15 cellular contexts compared by ENCODE assay signal in the genomic region with DNA sequence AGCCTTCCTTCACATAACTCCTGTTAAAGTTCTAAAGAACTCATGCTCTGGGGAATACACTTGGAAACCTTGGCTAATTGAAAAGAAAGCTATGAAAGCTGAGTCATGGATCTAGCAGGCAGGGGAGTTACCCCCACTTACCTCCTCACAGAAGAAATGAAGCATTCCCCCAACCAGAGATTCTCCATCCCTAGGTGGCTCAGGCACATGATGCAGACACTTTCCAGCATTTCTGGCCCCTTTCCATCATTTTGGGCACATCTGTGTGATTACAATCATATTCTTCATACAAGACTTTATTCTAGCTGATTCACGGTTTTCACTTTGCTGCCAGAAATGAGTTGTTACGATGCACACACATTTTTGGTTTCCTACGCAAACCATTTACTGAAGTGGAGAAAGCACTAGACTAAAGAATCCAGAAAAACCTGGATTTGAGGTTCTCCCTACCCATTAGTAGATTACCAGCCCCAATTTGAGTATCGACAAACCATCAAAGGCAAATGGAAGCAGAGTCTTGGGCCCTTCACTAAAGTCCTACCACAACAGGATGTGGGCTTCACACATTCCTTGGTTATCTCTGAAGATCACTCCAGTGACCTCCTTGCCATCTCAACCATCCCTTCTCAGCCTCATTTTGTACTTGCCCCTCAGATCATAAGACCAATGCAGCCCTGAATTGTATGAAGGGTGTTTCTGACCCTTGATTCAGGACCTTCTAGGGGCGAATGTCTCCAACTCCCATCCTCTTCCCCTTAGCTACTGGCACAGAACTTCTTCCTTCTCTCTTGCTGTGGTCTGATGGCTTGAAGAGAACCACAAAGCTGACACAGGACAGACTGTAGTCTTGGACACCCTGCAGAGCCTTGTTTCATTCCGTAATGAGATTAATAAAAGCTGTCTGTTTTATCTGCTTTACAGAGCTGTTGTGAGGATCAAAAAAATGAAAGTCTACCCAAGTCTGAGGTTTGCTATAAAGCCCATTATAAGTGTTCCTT. TPM values are rescaled to one million over a fixed set of nuclear protein-coding genes. Genes with fewer than 3 reads are reported as not detected.
A peak's percentile ranks its signal among the peaks of the same experiment; 100 is the strongest.
DNase-seq lines count a peak whose midpoint lies in the region; ATAC-seq and FAIRE-seq lines count a peak whose summit lies in the region.
"Had no signal": no experiment of that assay in that cellular context is flagged by ENCODE, and none has a peak within 500 bp of the region (broad histone marks: within the 10 kb centered on the region; RNA-seq: fewer than 3 reads in every experiment).

No MANE protein-coding gene starts in this region.

- peak overlapping the region in 7 of 8 donors; percentile 12 to 74 (median 40) for H3K4me3 Mint-ChIP-seq in CD4-positive, alpha-beta memory T cell
- peak overlapping the region; percentile 39 for H3K4me3 Mint-ChIP-seq in activated T-helper 17 cell treated with anti-CD3 and anti-CD28 coated beads, Interleukin-2, amount 50 U/mL, for 72 hours
- H3K4me3 Mint-ChIP-seq in naive B cell = peak overlapping the region in 5 of 8 donors; percentile 5 to 74 (median 36)

- POLR2A ChIA-PET in CD4-positive, alpha-beta memory T cell (lab: Charles Lee; ENCODE audit: partially characterized antibody) = interaction anchor here (0.6 to 1.8 kb wide), 6 partner anchors 10 to 146 kb away, joined by 3 to 4 read pairs (median 3); a partner anchor contains a TSS

- peak; percentile 26 for FAIRE-seq in GM19239 (lab: Jason Lieb, UNC)

- H3K27me3 Mint-ChIP-seq in CD4-positive, alpha-beta memory T cell = no peaks in the 10 kb centered on the region
- no peaks in the 10 kb centered on the region for H3K27me3 Mint-ChIP-seq in activated T-helper 17 cell treated with anti-CD3 and anti-CD28 coated beads, Interleukin-2, amount 50 U/mL, for 72 hours
- H3K27me3 Mint-ChIP-seq in naive B cell = peaks cover 0 to 4% (median 0%) of the 10 kb centered on the region in 3 donors

- peaks cover 48% of the 10 kb centered on the region for H3K4me1 ChIP-seq in CD4-positive, alpha-beta memory T cell (ENCODE audit: insufficient read depth, low read length)
- H3K4me1 ChIP-seq: Caco-2 had no signal

- CTCF ChIA-PET in CD4-positive, alpha-beta memory T cell (lab: Charles Lee; ENCODE audit: partially characterized antibody) = interaction anchor here (0.8 to 2.0 kb wide), 7 partner anchors 19 to 265 kb away, joined by 3 to 4 read pairs (median 3); no protein-coding TSS in a partner anchor

- H3K27ac Mint-ChIP-seq in CD4-positive, alpha-beta memory T cell = peak overlapping the region in 4 of 7 donors; percentile 32 to 89 (median 46)
- peak overlapping the region; percentile 3 for H3K27ac Mint-ChIP-seq in activated T-helper 17 cell treated with anti-CD3 and anti-CD28 coated beads, Interleukin-2, amount 50 U/mL, for 72 hours
- peak overlapping the region in 5 of 6 donors; percentile 0 to 91 (median 86) for H3K27ac Mint-ChIP-seq in naive B cell

- peaks cover 0 to 8% (median 0%) of the 10 kb centered on the region in 8 donors for H3K9me3 Mint-ChIP-seq in CD4-positive, alpha-beta memory T cell
- H3K9me3 Mint-ChIP-seq in activated T-helper 17 cell treated with anti-CD3 and anti-CD28 coated beads, Interleukin-2, amount 50 U/mL, for 72 hours = no peaks in the 10 kb centered on the region
- peaks cover 0 to 4% (median 0%) of the 10 kb centered on the region in 7 donors for H3K9me3 Mint-ChIP-seq in naive B cell

- H3K27me3 ChIP-seq in CD4-positive, alpha-beta memory T cell (ENCODE audit: insufficient read depth, low read length) = no peaks in the 10 kb centered on the region
- H3K27me3 ChIP-seq: heart right ventricle had no signal

- no peak overlapping the region for H3K4me3 ChIP-seq in CD4-positive, alpha-beta memory T cell (ENCODE audit: low read length in 2 of 2)
- H3K4me3 ChIP-seq: heart right ventricle, left ventricle myocardium inferior, PC-9 had no signal

- H3K9me3 ChIP-seq in CD4-positive, alpha-beta memory T cell (ENCODE audit: control insufficient read depth in 1 of 2, low read length in 2 of 2) = no peaks in the 10 kb centered on the region
- H3K9me3 ChIP-seq: Caco-2 had no signal

- DNase-seq in CD4-positive, alpha-beta memory T cell = peak in 2 of 5 donors; percentile 32
- DNase-seq in GM19239 (ENCODE audit: insufficient read length, low spot score) (no peak), naive B cell (no peak), foreskin melanocyte (no peak), left colon (no peak), NCI-H1048 (lab: John Stamatoyannopoulos, UW) (no peak)
- DNase-seq: Caco-2; effector CD8-positive, alpha-beta T cell; heart right ventricle; left ventricle myocardium inferior; NCI-H1105 treated with DMSO at 0.1 percent for 48 hours; NCI-H446; PC-9 had no signal

- peaks cover 30 to 53% (median 43%) of the 10 kb centered on the region in 4 donors for H3K4me1 Mint-ChIP-seq in CD4-positive, alpha-beta memory T cell
- peaks cover 34% of the 10 kb centered on the region for H3K4me1 Mint-ChIP-seq in activated T-helper 17 cell treated with anti-CD3 and anti-CD28 coated beads, Interleukin-2, amount 50 U/mL, for 72 hours
- peaks cover 43 to 57% (median 52%) of the 10 kb centered on the region in 3 donors for H3K4me1 Mint-ChIP-seq in naive B cell

- intact Hi-C loops in CD4-positive, alpha-beta memory T cell (cut with micrococcal nuclease) = no loop called here
- intact Hi-C loops in left colon (cut with DNase I, micrococcal nuclease) = no loop called here

- no peaks in the 10 kb centered on the region for H3K36me3 ChIP-seq in CD4-positive, alpha-beta memory T cell (ENCODE audit: insufficient read depth, low read length)
- H3K36me3 ChIP-seq: heart right ventricle, left ventricle myocardium inferior had no signal

- peak; percentile 82 for ATAC-seq in activated T-helper 17 cell treated with anti-CD3 and anti-CD28 coated beads, Interleukin-2, amount 50 U/mL, for 72 hours (replicated peaks)
- ATAC-seq in naive B cell (ENCODE audit: low read depth in 2 of 2) (no peak), left colon (no peak)
- ATAC-seq: heart right ventricle, sciatic nerve had no signal

- no peaks in the 10 kb centered on the region for H3K36me3 Mint-ChIP-seq in CD4-positive, alpha-beta memory T cell
- no peaks in the 10 kb centered on the region for H3K36me3 Mint-ChIP-seq in activated T-helper 17 cell treated with anti-CD3 and anti-CD28 coated beads, Interleukin-2, amount 50 U/mL, for 72 hours (ENCODE audit: low read depth)
- H3K36me3 Mint-ChIP-seq in naive B cell = no peaks in the 10 kb centered on the region

- H3K27ac ChIP-seq in CD4-positive, alpha-beta memory T cell (ENCODE audit: low read depth, low read length) = no peak overlapping the region
- H3K27ac ChIP-seq: left ventricle myocardium inferior, PC-9 had no signal

RNA-seq across cellular contexts. Expression of a gene that starts 42.5 kb away (rescaled TPM):
- total RNA-seq in CD4-positive, alpha-beta memory T cell = 100 to 1,000 TPM; 104 to 108 TPM
- 10 to 100 TPM; 39.8 to 50.5 TPM for polyA plus RNA-seq in CD4-positive, alpha-beta memory T cell
- total RNA-seq in activated T-helper 17 cell treated with anti-CD3 and anti-CD28 coated beads, Interleukin-2, amount 50 U/mL, for 72 hours = 10 to 100 TPM; 25.7 to 25.8 TPM
- 10 to 100 TPM; 14.3 to 52.3 (median 38.0) TPM for polyA plus RNA-seq in naive B cell (ENCODE audit: low read depth in 6 of 6)
- total RNA-seq in left colon = 10 to 100 TPM; 27.7 to 31.7 TPM

Comparison
In these comparisons a context has a peak if more than half of its experiments do, and no peak if none do; other contexts are left out.
1. H3K27ac Mint-ChIP-seq: peak in every context shown above with its lines; median percentile 86 in naive B cell; 46 in CD4-positive, alpha-beta memory T cell; 3 in activated T-helper 17 cell treated with anti-CD3 and anti-CD28 coated beads, Interleukin-2, amount 50 U/mL, for 72 hours.